8 cellular contexts compared by ENCODE assay signal in genomic region chr9:131394464-131395026, GRCh38. TPM values are rescaled to one million over a fixed set of nuclear protein-coding genes. Genes with fewer than 3 reads are reported as not detected.
DNase-seq lines count a peak whose midpoint lies in the region; ATAC-seq and TF ChIP-seq lines count a peak whose summit lies in the region.

No MANE protein-coding gene starts in this region.

- H2AFZ ChIP-seq in SK-N-SH (ENCODE audit: low read depth) (no peak overlapping the region), hepatocyte (no peak overlapping the region)

- H3K9me3 ChIP-seq in SK-N-SH (no peaks in the 10 kb centered on the region), hepatocyte (ENCODE audit: low read depth) (no peaks in the 10 kb centered on the region)

- TF ChIP-seq EP300 in SK-N-SH (IDR thresholded peaks at IDR 0.05; ENCODE audit: borderline replicate concordance in 1 of 2, low read depth in 1 of 2, low read length in 1 of 2): no peak

- H3K4me1 ChIP-seq in SK-N-SH (ENCODE audit: control insufficient read depth in 1 of 2, insufficient read depth in 2 of 2, low read depth in 1 of 2, low read length in 1 of 2) (peaks cover 32 to 35% of the 10 kb centered on the region in 2 experiments), hepatocyte (ENCODE audit: insufficient read depth) (peaks cover 33% of the 10 kb centered on the region)

- POLR2A ChIA-PET in SK-N-SH (lab: Yijun Ruan, JAX): interaction anchor here (0.6 kb wide), 1 partner anchor 404 kb away, joined by 3 read pairs; no protein-coding TSS in a partner anchor

- WGBS in SK-N-SH (ENCODE audit: low lambda C conversion rate): 0% methylated on average over 14 of the region's 61 CpGs
- 1% methylated on average over 10 of the region's 61 CpGs for WGBS in hepatocyte (ENCODE audit: low lambda C conversion rate, missing lambda C conversion rate)

- H3K9me2 ChIP-seq in SK-N-SH (no peaks in the 10 kb centered on the region), hepatocyte (replicated peaks; ENCODE audit: insufficient read depth) (no peaks in the 10 kb centered on the region)

- TF ChIP-seq RAD21 in SK-N-SH (IDR thresholded peaks at IDR 0.05; ENCODE audit: low read length): no peak

- H3K9ac ChIP-seq in SK-N-SH: peak overlapping the region; percentile 93

- H3K27ac ChIP-seq in SK-N-SH (ENCODE audit: low read depth in 2 of 2, low read length in 1 of 2) (peak overlapping the region; percentile 80 to 84), hepatocyte (peak overlapping the region; percentile 99)

- peak; percentile 22 for DNase-seq in NCI-H1092 (lab: John Stamatoyannopoulos, UW)
- no peak for DNase-seq in NCI-H1092 treated with DMSO at 0.1 percent for 48 hours (lab: John Stamatoyannopoulos, UW)
- DNase-seq in SK-N-SH: peak; percentile 79
- DNase-seq in astrocyte of the cerebellum (ENCODE audit: low read depth): no peak
- DNase-seq in hepatocyte (ENCODE audit: low spot score): peak; percentile 77
- no peak for DNase-seq in skeletal muscle cell (ENCODE audit: low read depth)
- DNase-seq in NCI-H1105 treated with DMSO at 0.1 percent for 48 hours (lab: John Stamatoyannopoulos, UW): no peak

- H3K36me3 ChIP-seq in SK-N-SH (replicated peaks in 1 of 2; ENCODE audit: control insufficient read depth in 1 of 2, insufficient read depth in 2 of 2, low read length in 1 of 2) (peaks cover 0 to 6% of the 10 kb centered on the region in 2 experiments), hepatocyte (replicated peaks; ENCODE audit: insufficient read depth, low read depth) (no peaks in the 10 kb centered on the region)

- H3K79me2 ChIP-seq in SK-N-SH (ENCODE audit: insufficient read depth) (peaks cover 50% of the 10 kb centered on the region), hepatocyte (peaks cover 51% of the 10 kb centered on the region)

- TF ChIP-seq CTCF in SK-N-SH (IDR thresholded peaks at IDR 0.05) (no peak), astrocyte of the cerebellum (IDR thresholded peaks at IDR 0.05; ENCODE audit: low read depth, low read length, missing control alignments) (no peak), hepatocyte (IDR thresholded peaks at IDR 0.05; ENCODE audit: poor library complexity) (no peak)

- H4K20me1 ChIP-seq in SK-N-SH (ENCODE audit: insufficient read depth) (peaks cover 49% of the 10 kb centered on the region), hepatocyte (ENCODE audit: insufficient read depth, poor library complexity, severe bottlenecking) (peaks cover 48% of the 10 kb centered on the region)

- peak; percentile 21 for ATAC-seq in HG02938 (IDR thresholded peaks at IDR 0.05; ENCODE audit: unreplicated experiment)

- in situ Hi-C loops in astrocyte of the cerebellum (cut with HindIII; ENCODE audit: low sequenced_read_pairs): no loop called here

- peak overlapping the region; percentile 74 to 87 for H3K4me3 ChIP-seq in SK-N-SH (ENCODE audit: low read depth in 2 of 2, low read length in 1 of 2)
- H3K4me3 ChIP-seq in astrocyte of the cerebellum (ENCODE audit: low read depth, low read length): peak overlapping the region; percentile 68
- H3K4me3 ChIP-seq in hepatocyte: peak overlapping the region; percentile 65
- H3K4me3 ChIP-seq in skeletal muscle cell (ENCODE audit: low read depth, low read length): peak overlapping the region; percentile 74

- H3F3A ChIP-seq in SK-N-SH (replicated peaks; ENCODE audit: insufficient read depth): peaks cover 24% of the 10 kb centered on the region

- H3K27me3 ChIP-seq in SK-N-SH (ENCODE audit: insufficient read depth): no peaks in the 10 kb centered on the region
- no peaks in the 10 kb centered on the region for H3K27me3 ChIP-seq in hepatocyte

- CTCF ChIA-PET in SK-N-SH (lab: Yijun Ruan, JAX): interaction anchor here (0.6 kb wide), 1 partner anchor 961 kb away, joined by 3 read pairs; no protein-coding TSS in a partner anchor

- H3K4me2 ChIP-seq in SK-N-SH: peak overlapping the region; percentile 95
- H3K4me2 ChIP-seq in hepatocyte: peak overlapping the region; percentile 95

TF ChIP-seq in SK-N-SH, 30 proteins besides CTCF, POLR2A, EP300 and RAD21:
- TF ChIP-seq YY1 (IDR thresholded peaks at IDR 0.05; ENCODE audit: low read depth) (0 out of 2 replicates have a peak, but pooled peaks have one; percentile 10), RFX5 (IDR thresholded peaks at IDR 0.05; ENCODE audit: low read length) (no peak), TAF1 (IDR thresholded peaks at IDR 0.05; ENCODE audit: borderline replicate concordance, low read depth, low read length) (peak; percentile 30; the same call in 1 of the 2 replicates), ELF1 (IDR thresholded peaks at IDR 0.05) (no peak), MXI1 (IDR thresholded peaks at IDR 0.05; ENCODE audit: low read depth, low read length) (peak; percentile 11; the same call in 1 of the 2 replicates), JUND (IDR thresholded peaks at IDR 0.05) (no peak), USF1 (IDR thresholded peaks at IDR 0.05; ENCODE audit: borderline replicate concordance, low read depth) (no peak), GATA2 (CRISPR knock-in tag; IDR thresholded peaks at IDR 0.05) (no peak), POLR2AphosphoS5 (IDR thresholded peaks at IDR 0.05; ENCODE audit: low read depth, low read length) (no peak)

RNA-seq across cellular contexts. Expression of gene PRRC2B, which starts 0.7 kb away (rescaled TPM):
- 18.5 and 26.3 TPM in 2 replicates for polyA plus RNA-seq in SK-N-SH (2012; rRNA removed)
- 17.5 and 22.0 TPM in 2 replicates for polyA plus RNA-seq in SK-N-SH (2012; cell fraction: cytosol; rRNA removed)
- polyA plus RNA-seq in SK-N-SH (2012; cell fraction: nucleus; rRNA removed): 84.2 and 122 TPM in 2 replicates
- total RNA-seq in hepatocyte: 76.8 and 118 TPM in 2 replicates
- 44.6 and 48.2 TPM in 2 replicates for polyA plus RNA-seq in hepatocyte

Comparison
In these comparisons a context has a peak if more than half of its experiments do, and no peak if none do; other contexts are left out.
1. DNase-seq: peak in NCI-H1092 (single experiment), SK-N-SH (single experiment) and hepatocyte (single experiment); none in NCI-H1092 treated with DMSO at 0.1 percent for 48 hours (single experiment), astrocyte of the cerebellum (single experiment), skeletal muscle cell (single experiment) and NCI-H1105 treated with DMSO at 0.1 percent for 48 hours (single experiment).
2. Peak in every context shown above with its lines, with median percentiles within 50 percentile points of each other: H3K4me3 ChIP-seq.